Comparison of ENCODE assay signal across 19 cellular contexts in genomic region chr5:39657943-39658342, GRCh38.
A peak's percentile ranks its signal among the peaks of the same experiment; 100 is the strongest.
DNase-seq lines count a peak whose midpoint lies in the region; ATAC-seq, FAIRE-seq and TF ChIP-seq lines count a peak whose summit lies in the region.
"Had no signal": no experiment of that assay in that cellular context is flagged by ENCODE, and none has a peak within 500 bp of the region (broad histone marks: within the 10 kb centered on the region; RNA-seq: fewer than 3 reads in every experiment).

No MANE protein-coding gene starts in this region.

- H3K9me3 ChIP-seq in psoas muscle: no peaks in the 10 kb centered on the region
- H3K9me3 ChIP-seq: gastroesophageal sphincter, SJCRH30 had no signal

- H3K4me1 ChIP-seq in psoas muscle: no peaks in the 10 kb centered on the region
- H3K4me1 ChIP-seq: gastroesophageal sphincter, parathyroid adenoma, SJCRH30, spleen had no signal

- ATAC-seq in GM18858 (IDR thresholded peaks at IDR 0.05; ENCODE audit: unreplicated experiment) (peak; percentile 67), GM21576 (IDR thresholded peaks at IDR 0.05; ENCODE audit: unreplicated experiment) (peak; percentile 46), psoas muscle (no peak), HG03097 (IDR thresholded peaks at IDR 0.05; ENCODE audit: low FRiP score, unreplicated experiment) (no peak)
- ATAC-seq: gastroesophageal sphincter; stimulated activated effector memory CD8-positive, alpha-beta T cell treated with anti-CD3 and anti-CD28 coated beads, Interleukin-12 subunit alpha, Interleukin-12 subunit beta, amount 100 ng/mL, for 72 hours had no signal

- intact Hi-C loops in psoas muscle (cut with DNase I): no loop called here

- 87 to 91% (median 88%) methylated on average over 1 of the region's 1 CpG for WGBS in psoas muscle, 3 donors

- H3K4me3 ChIP-seq in psoas muscle: no peak overlapping the region
- H3K4me3 ChIP-seq: gastroesophageal sphincter, SJCRH30, spleen had no signal

- no peak overlapping the region for H3K27ac ChIP-seq in psoas muscle
- H3K27ac ChIP-seq: gastroesophageal sphincter, parathyroid adenoma, SJCRH30, spleen had no signal

- H3K27me3 ChIP-seq in psoas muscle (ENCODE audit: insufficient read depth in 3 of 3, low read length in 2 of 3): no peaks in the 10 kb centered on the region
- H3K27me3 ChIP-seq: gastroesophageal sphincter, spleen had no signal

- peak; percentile 96 for FAIRE-seq in RCC 7860 (lab: Jason Lieb, UNC)
- FAIRE-seq: colon had no signal

- no peak for DNase-seq in RCC 7860 (ENCODE audit: low spot score)
- peak; percentile 24 for DNase-seq in glomerular visceral epithelial cell (ENCODE audit: extremely low spot score)
- DNase-seq in NCI-H128 (lab: John Stamatoyannopoulos, UW; ENCODE audit: unreplicated experiment): no peak
- DNase-seq in psoas muscle: no peak
- DNase-seq in stimulated activated CD4-positive, alpha-beta T cell treated with anti-CD3 and anti-CD28 coated beads, Interleukin-2, amount 100 ng/mL, for 24 hours: no peak
- DNase-seq: activated CD4-positive, alpha-beta T cell treated with anti-CD3 and anti-CD28 coated beads for 4 hours; aorta; DMS 273 treated with DMSO at 0.1 percent for 48 hours; NCI-H1694; NCI-H345; SJCRH30; spleen had no signal

- TF ChIP-seq CTCF in psoas muscle (IDR thresholded peaks at IDR 0.05): no peak

- no peaks in the 10 kb centered on the region for H3K36me3 ChIP-seq in psoas muscle (ENCODE audit: insufficient read depth in 1 of 2, low read depth in 1 of 2)
- H3K36me3 ChIP-seq: gastroesophageal sphincter, SJCRH30, spleen had no signal

Comparison
In these comparisons a context has a peak if more than half of its experiments do, and no peak if none do; other contexts are left out.
1. ATAC-seq: peak in GM18858 (single experiment) and GM21576 (single experiment); none in psoas muscle (0 of 4) and HG03097 (single experiment).